ENCODE assay signal across 30 cellular contexts in the genomic region with DNA sequence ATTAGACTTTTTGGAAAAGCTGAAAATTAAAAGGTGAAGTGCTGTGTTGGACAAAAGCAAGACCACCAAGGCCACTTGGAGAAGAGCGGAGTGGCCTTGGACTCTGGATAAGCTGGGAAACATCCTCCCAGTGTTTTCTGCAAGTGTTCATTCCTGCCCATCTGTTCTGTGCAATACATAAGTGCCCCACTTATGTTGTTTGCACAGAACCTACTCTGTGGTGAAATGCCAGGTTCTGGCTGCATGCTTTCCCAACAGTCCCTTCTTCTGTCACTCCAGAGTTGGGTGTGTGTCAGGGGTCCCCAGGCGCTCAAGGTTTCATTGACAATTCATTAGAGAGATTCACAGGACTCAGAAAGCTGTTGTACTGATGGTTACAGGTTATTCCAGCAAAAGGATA. TPM values are rescaled to one million over a fixed set of nuclear protein-coding genes. Genes with fewer than 3 reads are reported as not detected.
DNase-seq lines count a peak whose midpoint lies in the region; ATAC-seq and TF ChIP-seq lines count a peak whose summit lies in the region.
"Had no signal": no experiment of that assay in that cellular context is flagged by ENCODE, and none has a peak within 500 bp of the region (broad histone marks: within the 10 kb centered on the region; RNA-seq: fewer than 3 reads in every experiment).

No MANE protein-coding gene starts in this region.

- H3K4me3 ChIP-seq in colonic mucosa, result no peak overlapping the region
- H3K4me3 ChIP-seq in thyroid gland (replicated peaks in 1 of 3), result no peak overlapping the region
- H3K4me3 ChIP-seq in gastroesophageal sphincter, result no peak overlapping the region
- H3K4me3 ChIP-seq: BLaER1, GM12878, ovary, testis had no signal

- intact Hi-C loops in activated CD4-positive, alpha-beta T cell treated with anti-CD3 and anti-CD28 coated beads, Interleukin-2, amount 10 ng/mL, durations not matched to agents 24 days and 14 days (cut with micrococcal nuclease), result no loop called here
- intact Hi-C loops in colonic mucosa (cut with DNase I) (no loop called here), thyroid gland (cut with DNase I) (no loop called here)

- TF ChIP-seq POLR2A in thyroid gland (IDR thresholded peaks at IDR 0.05) (no peak), gastroesophageal sphincter (IDR thresholded peaks at IDR 0.05) (no peak)

- no peaks in the 10 kb centered on the region for H3K9me3 ChIP-seq in colonic mucosa
- H3K9me3 ChIP-seq in thyroid gland, result no peaks in the 10 kb centered on the region
- peaks cover 0 to 4% (median 0%) of the 10 kb centered on the region in 3 donors for H3K9me3 ChIP-seq in gastroesophageal sphincter
- H3K9me3 ChIP-seq: BLaER1, ovary, SK-N-SH, testis had no signal

- H3K36me3 ChIP-seq in colonic mucosa (no peaks in the 10 kb centered on the region), thyroid gland (no peaks in the 10 kb centered on the region), gastroesophageal sphincter (no peaks in the 10 kb centered on the region)
- H3K36me3 ChIP-seq: BLaER1, ovary had no signal

- H3K27me3 Mint-ChIP-seq in activated CD4-positive, alpha-beta T cell treated with anti-CD3 and anti-CD28 coated beads, Interleukin-2, amount 10 ng/mL, durations not matched to agents 24 days and 14 days, result peaks cover 10% of the 10 kb centered on the region

- no peak overlapping the region for H3K4me3 Mint-ChIP-seq in activated CD4-positive, alpha-beta T cell treated with anti-CD3 and anti-CD28 coated beads, Interleukin-2, amount 10 ng/mL, durations not matched to agents 24 days and 14 days
- H3K4me3 Mint-ChIP-seq: activated B cell treated with CpG ODN at 0.5 μM for 24 hours; activated CD8-positive, alpha-beta T cell treated with anti-CD3 and anti-CD28 coated beads for 36 hours; memory B cell; naive thymus-derived CD8-positive, alpha-beta T cell; T-helper 2 cell treated with Interferon-gamma antibody and Interleukin-4, amounts not matched to agents 5 μg/mL and 100 μg/mL, for 36 hours had no signal

- no peaks in the 10 kb centered on the region for H3K36me3 Mint-ChIP-seq in activated CD4-positive, alpha-beta T cell treated with anti-CD3 and anti-CD28 coated beads, Interleukin-2, amount 10 ng/mL, durations not matched to agents 24 days and 14 days (ENCODE audit: low read depth)
- H3K36me3 Mint-ChIP-seq: memory B cell; naive thymus-derived CD8-positive, alpha-beta T cell had no signal

- TF ChIP-seq CTCF in colonic mucosa (IDR thresholded peaks at IDR 0.05), result no peak
- no peak for TF ChIP-seq CTCF in thyroid gland (IDR thresholded peaks at IDR 0.05)
- TF ChIP-seq CTCF in gastroesophageal sphincter (IDR thresholded peaks at IDR 0.05), result no peak

- DNase-seq in activated CD4-positive, alpha-beta T cell treated with anti-CD3 and anti-CD28 coated beads, Interleukin-2, amount 10 ng/mL, durations not matched to agents 24 days and 14 days, result peak; percentile 20
- DNase-seq in activated CD4-positive, alpha-beta T cell treated with anti-CD3 and anti-CD28 coated beads for 1 hour, result no peak
- DNase-seq in NCI-H2171 treated with DMSO at 0.1 percent for 48 hours (lab: John Stamatoyannopoulos, UW), result peak; percentile 79
- peak; percentile 34 for DNase-seq in colonic mucosa
- DNase-seq in thyroid gland, result peak; percentile 15 to 29
- DNase-seq: activated B cell treated with CpG ODN at 0.5 μM for 24 hours; activated CD8-positive, alpha-beta T cell treated with anti-CD3 and anti-CD28 coated beads for 36 hours; activated naive CD4-positive, alpha-beta T cell; activated T-cell treated with anti-CD3 and anti-CD28 coated beads, Interleukin-2, amount 50 U/mL, for 1 hour; amniotic stem cell; IMR-90; islet precursor cell; naive thymus-derived CD8-positive, alpha-beta T cell; NCI-H1930; ovary; SK-N-SH; testis had no signal

- WGBS in thyroid gland, 2 donors, result 65 to 71% methylated on average over 2 of the region's 2 CpGs
- 83 to 100% methylated on average over 1 to 2 of the region's 2 CpGs for WGBS in gastroesophageal sphincter (ENCODE audit: low coverage in 1 of 2), 2 donors

- no peak for TF ChIP-seq EP300 in gastroesophageal sphincter (IDR thresholded peaks at IDR 0.05)

- no peak overlapping the region for H3K9ac ChIP-seq in colonic mucosa (ENCODE audit: low read depth in 2 of 2, low read length in 2 of 2)
- H3K9ac ChIP-seq: BLaER1, SK-N-SH had no signal

- ATAC-seq in GM21737 (IDR thresholded peaks at IDR 0.05; ENCODE audit: unreplicated experiment) (no peak), gastroesophageal sphincter (no peak), HG02884 (IDR thresholded peaks at IDR 0.05; ENCODE audit: unreplicated experiment) (no peak)
- ATAC-seq: activated CD8-positive, alpha-beta T cell treated with anti-CD3 and anti-CD28 coated beads for 36 hours; naive thymus-derived CD8-positive, alpha-beta T cell; Panc1 had no signal

- no peaks in the 10 kb centered on the region for H3K9me3 Mint-ChIP-seq in activated CD4-positive, alpha-beta T cell treated with anti-CD3 and anti-CD28 coated beads, Interleukin-2, amount 10 ng/mL, durations not matched to agents 24 days and 14 days
- H3K9me3 Mint-ChIP-seq: activated B cell treated with CpG ODN at 0.5 μM for 24 hours; activated CD8-positive, alpha-beta T cell treated with anti-CD3 and anti-CD28 coated beads for 36 hours; memory B cell; naive thymus-derived CD8-positive, alpha-beta T cell; T-helper 2 cell treated with Interferon-gamma antibody and Interleukin-4, amounts not matched to agents 5 μg/mL and 100 μg/mL, for 36 hours had no signal

- no peaks in the 10 kb centered on the region for H3K4me1 Mint-ChIP-seq in activated CD4-positive, alpha-beta T cell treated with anti-CD3 and anti-CD28 coated beads, Interleukin-2, amount 10 ng/mL, durations not matched to agents 24 days and 14 days
- H3K4me1 Mint-ChIP-seq: activated B cell treated with CpG ODN at 0.5 μM for 24 hours; memory B cell; naive thymus-derived CD8-positive, alpha-beta T cell had no signal

- H3K27me3 ChIP-seq in colonic mucosa, result no peaks in the 10 kb centered on the region
- no peaks in the 10 kb centered on the region for H3K27me3 ChIP-seq in thyroid gland
- peaks cover under 1% of the 10 kb centered on the region for H3K27me3 ChIP-seq in gastroesophageal sphincter
- H3K27me3 ChIP-seq: BLaER1, ovary, testis had no signal

- H3K27ac Mint-ChIP-seq in activated CD4-positive, alpha-beta T cell treated with anti-CD3 and anti-CD28 coated beads, Interleukin-2, amount 10 ng/mL, durations not matched to agents 24 days and 14 days, result no peak overlapping the region
- H3K27ac Mint-ChIP-seq: activated B cell treated with CpG ODN at 0.5 μM for 24 hours; activated CD8-positive, alpha-beta T cell treated with anti-CD3 and anti-CD28 coated beads for 36 hours; memory B cell; naive thymus-derived CD8-positive, alpha-beta T cell; T-helper 2 cell treated with Interferon-gamma antibody and Interleukin-4, amounts not matched to agents 5 μg/mL and 100 μg/mL, for 36 hours had no signal

- no peaks in the 10 kb centered on the region for H3K4me1 ChIP-seq in colonic mucosa
- H3K4me1 ChIP-seq in thyroid gland, result no peaks in the 10 kb centered on the region
- H3K4me1 ChIP-seq in gastroesophageal sphincter, result no peaks in the 10 kb centered on the region
- H3K4me1 ChIP-seq: BLaER1, testis had no signal

- H3K27ac ChIP-seq in colonic mucosa, result no peak overlapping the region
- no peak overlapping the region for H3K27ac ChIP-seq in thyroid gland
- no peak overlapping the region for H3K27ac ChIP-seq in gastroesophageal sphincter
- H3K27ac ChIP-seq: BLaER1, ovary, testis had no signal

RNA-seq across cellular contexts. Expression of a gene that starts 30.3 kb away (rescaled TPM):
- not detected in 2 replicates for total RNA-seq in activated CD4-positive, alpha-beta T cell treated with anti-CD3 and anti-CD28 coated beads, Interleukin-2, amount 10 ng/mL, durations not matched to agents 24 days and 14 days
- total RNA-seq in colonic mucosa (not detected), thyroid gland (not detected), gastroesophageal sphincter (not detected)
- total RNA-seq: activated B cell treated with CpG ODN at 0.5 μM for 24 hours; activated CD8-positive, alpha-beta T cell treated with anti-CD3 and anti-CD28 coated beads for 36 hours; dermis blood vessel endothelial cell; endothelial cell of umbilical vein; GM12878; IMR-90; MCF 10A; naive thymus-derived CD8-positive, alpha-beta T cell; ovary had no signal

RNA-seq across cellular contexts. Expression of a gene that starts 42.1 kb away (rescaled TPM):
- total RNA-seq in activated CD4-positive, alpha-beta T cell treated with anti-CD3 and anti-CD28 coated beads, Interleukin-2, amount 10 ng/mL, durations not matched to agents 24 days and 14 days, result not detected in 2 replicates
- total RNA-seq in colonic mucosa (10 to 100 TPM in 1 of 2 donors, under 1 TPM in 1; 0.22 to 10.5 TPM), thyroid gland (1 to 10 TPM; 1.1 to 3.9 (median 1.5) TPM), gastroesophageal sphincter (100 to 1,000 TPM in 3 of 4 donors, 10 to 100 TPM in 1; 86.2 to 147 (median 133) TPM)
- total RNA-seq: activated B cell treated with CpG ODN at 0.5 μM for 24 hours; activated CD8-positive, alpha-beta T cell treated with anti-CD3 and anti-CD28 coated beads for 36 hours; dermis blood vessel endothelial cell; endothelial cell of umbilical vein; fibroblast of villous mesenchyme; GM12878; H1; IMR-90; MCF 10A; naive thymus-derived CD8-positive, alpha-beta T cell had no signal

Comparison
In these comparisons a context has a peak if more than half of its experiments do, and no peak if none do; other contexts are left out.
1. RNA of a gene that starts 42.1 kb away (total RNA-seq): 86.2 to 147 TPM in gastroesophageal sphincter; 0.22 to 10.5 TPM in colonic mucosa, 1.1 to 3.9 TPM in thyroid gland and not detected in activated CD4-positive, alpha-beta T cell treated with anti-CD3 and anti-CD28 coated beads, Interleukin-2, amount 10 ng/mL, durations not matched to agents 24 days and 14 days; every median in the first group is over 4 times any median in the second.